1 cellular context compared by ENCODE assay signal in genomic region chr5:73393606-73394489, GRCh38.
TF ChIP-seq lines count a peak whose summit lies in the region.

No MANE protein-coding gene starts in this region.

TF ChIP-seq in GM12878, 131 proteins besides CTCF, POLR2A, EP300 and RAD21 (continued from another document):
- TF ChIP-seq PRDM15 (CRISPR knock-in tag; IDR thresholded peaks at IDR 0.05) (no peak), HCFC1 (IDR thresholded peaks at IDR 0.05; ENCODE audit: low read length) (no peak), PAX5 (IDR thresholded peaks at IDR 0.05; ENCODE audit: borderline replicate concordance, low read depth, low read length) (no peak), FOXM1 (IDR thresholded peaks at IDR 0.05; ENCODE audit: low read depth, low read length) (no peak), MYC (IDR thresholded peaks at IDR 0.05; ENCODE audit: insufficient read depth, insufficient read length, insufficient replicate concordance, low read length, severe bottlenecking) (no peak), RFX5 (IDR thresholded peaks at IDR 0.05; ENCODE audit: low read depth, low read length) (no peak), CREB1 (IDR thresholded peaks at IDR 0.05; ENCODE audit: low read depth) (no peak), TAF1 (IDR thresholded peaks at IDR 0.05; ENCODE audit: borderline replicate concordance, low read depth, low read length) (no peak)
